ENCODE assay signal across 8 cellular contexts in genomic region chrX:154019061-154019621, GRCh38. TPM values are rescaled to one million over a fixed set of nuclear protein-coding genes. Genes with fewer than 3 reads are reported as not detected.
DNase-seq lines count a peak whose midpoint lies in the region; ATAC-seq and TF ChIP-seq lines count a peak whose summit lies in the region.

No MANE protein-coding gene starts in this region.

- H3K27me3 Mint-ChIP-seq in memory B cell, result no peaks in the 10 kb centered on the region

- H3K27me3 ChIP-seq in SK-N-SH (ENCODE audit: insufficient read depth), result peaks cover 12% of the 10 kb centered on the region; the same call in 1 of the 2 replicates
- no peaks in the 10 kb centered on the region for H3K27me3 ChIP-seq in KMS-11 (ENCODE audit: insufficient read depth, low read depth)
- H3K27me3 ChIP-seq in brain microvascular endothelial cell (replicated peaks), result no peaks in the 10 kb centered on the region
- H3K27me3 ChIP-seq in upper lobe of right lung, result no peaks in the 10 kb centered on the region

- CTCF ChIA-PET in SK-N-SH (lab: Yijun Ruan, JAX), result interaction anchor here (0.6 to 1.3 kb wide), 6 partner anchors 9 to 508 kb away, joined by 3 to 4 read pairs (median 3); no protein-coding TSS in a partner anchor

- H3K4me3 Mint-ChIP-seq in memory B cell, result peak overlapping the region; percentile 91

- H2AFZ ChIP-seq in SK-N-SH (ENCODE audit: low read depth), result no peak overlapping the region
- no peak overlapping the region; the same call in 1 of the 2 replicates for H2AFZ ChIP-seq in KMS-11 (ENCODE audit: low read depth)

- peaks cover 11% of the 10 kb centered on the region for H3K4me1 Mint-ChIP-seq in memory B cell

- intact Hi-C loops in upper lobe of right lung (cut with DNase I), result no loop called here

- H3F3A ChIP-seq in SK-N-SH (replicated peaks; ENCODE audit: insufficient read depth), result peaks cover 7% of the 10 kb centered on the region

- TF ChIP-seq RAD21 in SK-N-SH (IDR thresholded peaks at IDR 0.05; ENCODE audit: low read length), result no peak

- in situ Hi-C loops in brain microvascular endothelial cell (cut with HindIII; ENCODE audit: low pct_ligation_motif_present, low sequenced_read_pairs) (no loop called here), G401 (cut with HindIII; ENCODE audit: low sequenced_read_pairs) (no loop called here)

- H3K36me3 Mint-ChIP-seq in memory B cell, result peaks cover 3% of the 10 kb centered on the region

- POLR2A ChIA-PET in SK-N-SH (lab: Yijun Ruan, JAX), result interaction anchor here (0.5 to 1.3 kb wide), 3 partner anchors 45 to 360 kb away, joined by 3 read pairs; partner anchors contain the start of genes EMD and HCFC1

- H3K27ac ChIP-seq in SK-N-SH (ENCODE audit: low read depth in 2 of 2, low read length in 1 of 2), result peak overlapping the region; percentile 70 to 81
- peak overlapping the region; percentile 73 for H3K27ac ChIP-seq in KMS-11
- H3K27ac ChIP-seq in brain microvascular endothelial cell, result peak overlapping the region; percentile 80
- H3K27ac ChIP-seq in upper lobe of right lung, result peak overlapping the region; percentile 81

- peaks cover 0 to 23% of the 10 kb centered on the region in 2 experiments; a peak in 1 of 4 replicates for H3K4me1 ChIP-seq in SK-N-SH (ENCODE audit: control insufficient read depth in 1 of 2, insufficient read depth in 2 of 2, low read depth in 1 of 2, low read length in 1 of 2)
- H3K4me1 ChIP-seq in KMS-11 (ENCODE audit: low read depth, poor library complexity, severe bottlenecking), result peaks cover 12% of the 10 kb centered on the region
- H3K4me1 ChIP-seq in upper lobe of right lung, result no peaks in the 10 kb centered on the region

- no peaks in the 10 kb centered on the region for H3K9me3 ChIP-seq in SK-N-SH
- H3K9me3 ChIP-seq in upper lobe of right lung, result no peaks in the 10 kb centered on the region

- no peaks in the 10 kb centered on the region for H3K9me2 ChIP-seq in SK-N-SH

- DNase-seq in SK-N-SH, result peak; percentile 66
- no peak for DNase-seq in brain microvascular endothelial cell
- no peak for DNase-seq in memory B cell (ENCODE audit: low spot score in 2 of 2)
- DNase-seq in upper lobe of right lung, result peak; percentile 66
- DNase-seq in G401 (ENCODE audit: low spot score), result no peak
- DNase-seq in cerebellum (ENCODE audit: low spot score), result no peak

- H4K20me1 ChIP-seq in SK-N-SH (ENCODE audit: insufficient read depth) (no peaks in the 10 kb centered on the region), KMS-11 (ENCODE audit: insufficient read depth) (no peaks in the 10 kb centered on the region)

- H3K9ac ChIP-seq in SK-N-SH (peak overlapping the region; percentile 74), KMS-11 (peak overlapping the region; percentile 93)

- H3K4me2 ChIP-seq in SK-N-SH, result peak overlapping the region; percentile 84
- peak overlapping the region; percentile 47; the same call in 1 of the 2 replicates for H3K4me2 ChIP-seq in KMS-11

- TF ChIP-seq CTCF in SK-N-SH (IDR thresholded peaks at IDR 0.05), result no peak
- TF ChIP-seq CTCF in KMS-11 (conservative IDR thresholded peaks at IDR 0.05; ENCODE audit: low read depth, low read length), result no peak
- TF ChIP-seq CTCF in brain microvascular endothelial cell (IDR thresholded peaks at IDR 0.05; ENCODE audit: low read depth, low read length, missing control alignments), result no peak
- TF ChIP-seq CTCF in upper lobe of right lung (IDR thresholded peaks at IDR 0.05), result no peak

- TF ChIP-seq EP300 in SK-N-SH (IDR thresholded peaks at IDR 0.05; ENCODE audit: borderline replicate concordance in 1 of 2, low read depth in 1 of 2, low read length in 1 of 2), result no peak

- peak overlapping the region; percentile 52 to 57 for H3K4me3 ChIP-seq in SK-N-SH (ENCODE audit: low read depth in 2 of 2, low read length in 1 of 2)
- H3K4me3 ChIP-seq in KMS-11 (IDR thresholded peaks at IDR 0.05; ENCODE audit: insufficient read depth, low read depth, low read length), result no peak overlapping the region
- peak overlapping the region; percentile 60 for H3K4me3 ChIP-seq in brain microvascular endothelial cell (ENCODE audit: low read depth, low read length)
- peak overlapping the region; percentile 57 for H3K4me3 ChIP-seq in upper lobe of right lung

- H3K9me3 Mint-ChIP-seq in memory B cell, result no peaks in the 10 kb centered on the region

- H3K27ac Mint-ChIP-seq in memory B cell, result peak overlapping the region; percentile 86

- peaks cover 26% of the 10 kb centered on the region for H3K79me2 ChIP-seq in SK-N-SH (ENCODE audit: insufficient read depth)
- H3K79me2 ChIP-seq in KMS-11 (ENCODE audit: insufficient read depth, low read depth), result peaks cover 36% of the 10 kb centered on the region

- ATAC-seq in SK-N-SH treated with all-trans-retinoic acid at 6 μM for 48 hours (no peak), memory B cell (ENCODE audit: low read depth) (peak; percentile 5), upper lobe of right lung (no peak)

- 21% methylated on average over 5 of the region's 45 CpGs for WGBS in SK-N-SH (ENCODE audit: low lambda C conversion rate)

- H3K36me3 ChIP-seq in SK-N-SH (replicated peaks in 1 of 2; ENCODE audit: control insufficient read depth in 1 of 2, insufficient read depth in 2 of 2, low read length in 1 of 2), result peaks cover 0 to 19% of the 10 kb centered on the region in 2 experiments
- H3K36me3 ChIP-seq in KMS-11 (ENCODE audit: insufficient read depth), result no peaks in the 10 kb centered on the region
- H3K36me3 ChIP-seq in brain microvascular endothelial cell (replicated peaks), result peaks cover 5% of the 10 kb centered on the region
- H3K36me3 ChIP-seq in upper lobe of right lung, result peaks cover 10% of the 10 kb centered on the region

TF ChIP-seq in SK-N-SH, 30 proteins besides CTCF, POLR2A, EP300 and RAD21 (continues in another document):
- TF ChIP-seq GATA2 (CRISPR knock-in tag; IDR thresholded peaks at IDR 0.05) (no peak), JUND (IDR thresholded peaks at IDR 0.05) (no peak), CHD2 (IDR thresholded peaks at IDR 0.05; ENCODE audit: low read length, partially characterized antibody) (no peak)

TF ChIP-seq in SK-N-SH treated with all-trans-retinoic acid at 6 μM for 48 hours, 23 proteins besides CTCF, POLR2A, EP300 and RAD21 (continues in another document):
- TF ChIP-seq RARB (CRISPR knock-in tag; IDR thresholded peaks at IDR 0.05) (no peak), ZNF565 (CRISPR knock-in tag; conservative IDR thresholded peaks at IDR 0.05; ENCODE audit: low read depth) (no peak), BACH2 (CRISPR knock-in tag; IDR thresholded peaks at IDR 0.05; ENCODE audit: borderline replicate concordance) (no peak), ARNTL (CRISPR knock-in tag; IDR thresholded peaks at IDR 0.05; ENCODE audit: borderline replicate concordance, low read depth) (no peak), PPARA (CRISPR knock-in tag; IDR thresholded peaks at IDR 0.05; ENCODE audit: borderline replicate concordance) (no peak), ESRRG (CRISPR knock-in tag; IDR thresholded peaks at IDR 0.05) (no peak), ZC3H10 (CRISPR knock-in tag; IDR thresholded peaks at IDR 0.05) (no peak), ZNF70 (CRISPR knock-in tag; IDR thresholded peaks at IDR 0.05) (no peak), ZFP3 (CRISPR knock-in tag; IDR thresholded peaks at IDR 0.05) (no peak), ZFP30 (CRISPR knock-in tag; IDR thresholded peaks at IDR 0.05) (no peak), PATZ1 (CRISPR knock-in tag; IDR thresholded peaks at IDR 0.05; ENCODE audit: borderline replicate concordance) (no peak)
- TF ChIP-seq, protein P1, sequence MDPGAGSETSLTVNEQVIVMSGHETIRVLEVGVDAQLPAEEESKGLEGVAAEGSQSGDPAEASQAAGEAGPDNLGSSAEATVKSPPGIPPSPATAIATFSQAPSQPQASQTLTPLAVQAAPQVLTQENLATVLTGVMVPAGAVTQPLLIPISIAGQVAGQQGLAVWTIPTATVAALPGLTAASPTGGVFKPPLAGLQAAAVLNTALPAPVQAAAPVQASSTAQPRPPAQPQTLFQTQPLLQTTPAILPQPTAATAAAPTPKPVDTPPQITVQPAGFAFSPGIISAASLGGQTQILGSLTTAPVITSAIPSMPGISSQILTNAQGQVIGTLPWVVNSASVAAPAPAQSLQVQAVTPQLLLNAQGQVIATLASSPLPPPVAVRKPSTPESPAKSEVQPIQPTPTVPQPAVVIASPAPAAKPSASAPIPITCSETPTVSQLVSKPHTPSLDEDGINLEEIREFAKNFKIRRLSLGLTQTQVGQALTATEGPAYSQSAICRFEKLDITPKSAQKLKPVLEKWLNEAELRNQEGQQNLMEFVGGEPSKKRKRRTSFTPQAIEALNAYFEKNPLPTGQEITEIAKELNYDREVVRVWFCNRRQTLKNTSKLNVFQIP (CRISPR knock-in tag; IDR thresholded peaks at IDR 0.05; ENCODE audit: borderline replicate concordance, low read depth), result no peak

RNA-seq across cellular contexts. Expression of gene IRAK1, which starts 0.6 kb away (rescaled TPM):
- 66.1 and 68.5 TPM in 2 replicates for polyA plus RNA-seq in SK-N-SH (2012; rRNA removed)
- polyA plus RNA-seq in SK-N-SH (2012; cell fraction: cytosol; rRNA removed), result 41.1 and 61.6 TPM in 2 replicates
- polyA plus RNA-seq in SK-N-SH (2012; cell fraction: nucleus; rRNA removed), result 108 and 160 TPM in 2 replicates
- 89.4 TPM for total RNA-seq in upper lobe of right lung
- 140 and 144 TPM in 2 replicates for total RNA-seq in G401 (2014; rRNA removed; shearing (Covaris generic))
- 10.9 TPM for total RNA-seq in cerebellum

RNA-seq across cellular contexts. Expression of gene TMEM187, which starts 46.6 kb away (rescaled TPM):
- 9.4 and 10.9 TPM in 2 replicates for polyA plus RNA-seq in SK-N-SH (2012; rRNA removed)
- 4.6 and 6.8 TPM in 2 replicates for polyA plus RNA-seq in SK-N-SH (2012; cell fraction: cytosol; rRNA removed)
- polyA plus RNA-seq in SK-N-SH (2012; cell fraction: nucleus; rRNA removed), result 7.8 and 9.4 TPM in 2 replicates
- 9.0 TPM for total RNA-seq in upper lobe of right lung
- total RNA-seq in G401 (2014; rRNA removed; shearing (Covaris generic)), result 1.4 and 7.4 TPM in 2 replicates
- 1.3 TPM for total RNA-seq in cerebellum

RNA-seq across cellular contexts. Expression of gene HCFC1, which starts 47.5 kb away (rescaled TPM):
- 4.7 and 9.5 TPM in 2 replicates for polyA plus RNA-seq in SK-N-SH (2012; rRNA removed)
- polyA plus RNA-seq in SK-N-SH (2012; cell fraction: cytosol; rRNA removed), result 5.9 and 8.1 TPM in 2 replicates
- polyA plus RNA-seq in SK-N-SH (2012; cell fraction: nucleus; rRNA removed), result 27.0 and 39.1 TPM in 2 replicates
- total RNA-seq in upper lobe of right lung (47.5 TPM), cerebellum (20.0 TPM)
- total RNA-seq in G401 (2014; rRNA removed; shearing (Covaris generic)), result 12.4 and 16.1 TPM in 2 replicates

Comparison
In these comparisons a context has a peak if more than half of its experiments do, and no peak if none do; other contexts are left out.
1. DNase-seq: peak in SK-N-SH (single experiment) and upper lobe of right lung (single experiment); none in brain microvascular endothelial cell (single experiment), memory B cell (0 of 2), G401 (single experiment) and cerebellum (single experiment).
2. Peak in every context shown above with its lines, with median percentiles within 50 percentile points of each other: H3K27ac ChIP-seq.